In the genomic region with DNA sequence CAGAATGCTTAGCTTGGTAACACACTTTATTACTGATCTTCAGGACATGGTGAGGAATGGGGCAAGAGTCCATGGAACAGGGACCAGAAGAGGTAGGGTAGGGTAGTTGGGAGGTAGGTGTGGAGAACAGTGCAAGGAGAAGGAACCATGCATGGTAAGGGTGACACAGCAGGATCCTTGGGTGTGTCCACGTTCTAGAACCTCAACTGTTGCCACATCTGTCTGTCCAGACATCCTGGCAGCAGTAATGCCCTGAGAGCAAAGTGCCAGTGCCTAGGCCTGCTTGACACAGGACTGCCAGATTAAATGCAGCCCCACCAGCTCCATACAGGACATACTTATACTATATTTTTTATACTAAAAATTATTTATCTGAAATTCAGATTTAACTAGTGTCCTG, we compare ENCODE assay signal across 19 cellular contexts. TPM values are rescaled to one million over a fixed set of nuclear protein-coding genes. Genes with fewer than 3 reads are reported as not detected.
A peak's percentile ranks its signal among the peaks of the same experiment; 100 is the strongest.
DNase-seq lines count a peak whose midpoint lies in the region; ATAC-seq and TF ChIP-seq lines count a peak whose summit lies in the region.
"Had no signal": no experiment of that assay in that cellular context is flagged by ENCODE, and none has a peak within 500 bp of the region (broad histone marks: within the 10 kb centered on the region; RNA-seq: fewer than 3 reads in every experiment).

No MANE protein-coding gene starts in this region.

- TF ChIP-seq CTCF in HL-60 (IDR thresholded peaks at IDR 0.05; ENCODE audit: insufficient read depth, low read length) (no peak), epithelial cell of esophagus (IDR thresholded peaks at IDR 0.05; ENCODE audit: insufficient read depth, low read depth, low read length, missing control alignments) (no peak), sigmoid colon (IDR thresholded peaks at IDR 0.05) (no peak), Calu3 (IDR thresholded peaks at IDR 0.05; ENCODE audit: unreplicated experiment) (no peak)

- peaks cover 3% of the 10 kb centered on the region for H3K36me3 Mint-ChIP-seq in effector memory CD8-positive, alpha-beta T cell (ENCODE audit: insufficient read depth)
- H3K36me3 Mint-ChIP-seq in Calu3 (ENCODE audit: insufficient read depth, unreplicated experiment): peaks cover 7% of the 10 kb centered on the region

- no peak for ATAC-seq in effector memory CD8-positive, alpha-beta T cell (replicated peaks)
- ATAC-seq: A549; activated CD8-positive, alpha-beta T cell treated with anti-CD3 and anti-CD28 coated beads for 36 hours; PC-3 had no signal

- POLR2A ChIA-PET in HEK293T (lab: Yijun Ruan, JAX): no interaction called here

- intact Hi-C loops in sigmoid colon (cut with DNase I) (no loop called here), Calu3 (cut with micrococcal nuclease; ENCODE audit: unreplicated experiment) (no loop called here)

- no TSS peak for BruUV-seq in Calu3 (replicated peaks; lab: Mats Ljungman, UMichigan)

- no peaks in the 10 kb centered on the region for H3K27me3 Mint-ChIP-seq in effector memory CD8-positive, alpha-beta T cell
- H3K27me3 Mint-ChIP-seq in Calu3 (ENCODE audit: unreplicated experiment): no peaks in the 10 kb centered on the region
- H3K27me3 Mint-ChIP-seq: activated CD8-positive, alpha-beta T cell treated with anti-CD3 and anti-CD28 coated beads for 36 hours had no signal

- peaks cover 0 to 12% (median 6%) of the 10 kb centered on the region in 4 donors for H3K4me1 ChIP-seq in sigmoid colon
- H3K4me1 ChIP-seq: A549, neural progenitor cell had no signal

- H3K9me3 ChIP-seq in sigmoid colon: no peaks in the 10 kb centered on the region

- peaks cover 0 to 14% (median 0%) of the 10 kb centered on the region in 4 donors for H3K36me3 ChIP-seq in sigmoid colon
- H3K36me3 ChIP-seq: neural progenitor cell had no signal

- H3K4me1 Mint-ChIP-seq in effector memory CD8-positive, alpha-beta T cell (ENCODE audit: low read depth in 2 of 2): peaks cover 7 to 10% of the 10 kb centered on the region in 2 donors
- H3K4me1 Mint-ChIP-seq in Calu3 (ENCODE audit: low read depth, unreplicated experiment): no peaks in the 10 kb centered on the region
- H3K4me1 Mint-ChIP-seq: neural progenitor cell had no signal

- H3K4me3 ChIP-seq in HL-60 (replicated peaks; ENCODE audit: insufficient read depth, low read length) (no peak overlapping the region), epithelial cell of esophagus (ENCODE audit: low read length) (no peak overlapping the region), sigmoid colon (no peak overlapping the region)
- H3K4me3 ChIP-seq: A549, neural progenitor cell had no signal

- no peaks in the 10 kb centered on the region for H3K9me3 Mint-ChIP-seq in effector memory CD8-positive, alpha-beta T cell
- no peaks in the 10 kb centered on the region for H3K9me3 Mint-ChIP-seq in Calu3 (ENCODE audit: low read depth, unreplicated experiment)
- H3K9me3 Mint-ChIP-seq: activated CD8-positive, alpha-beta T cell treated with anti-CD3 and anti-CD28 coated beads for 36 hours had no signal

- TF ChIP-seq EP300 in sigmoid colon (IDR thresholded peaks at IDR 0.05): no peak

- CTCF ChIA-PET in HEK293T (lab: Yijun Ruan, JAX) (interaction anchor here (0.7 kb wide), 1 partner anchor 9 kb away, joined by 3 read pairs; no protein-coding TSS in a partner anchor), Calu3 (lab: Charles Lee) (no interaction called here)

- WGBS in sigmoid colon, 2 donors: 56 to 80% methylated on average over 1 of the region's 1 CpG

- DNase-seq in activated CD8-positive, alpha-beta memory T cell treated with anti-CD3 and anti-CD28 coated beads for 24 hours: peak; percentile 42
- DNase-seq in activated CD8-positive, alpha-beta memory T cell treated with anti-CD3 and anti-CD28 coated beads, Interleukin-2, amount 50 U/mL, for 4 hours: no peak
- peak; percentile 28 to 60 for DNase-seq in HL-60 (ENCODE audit: low read depth in 1 of 2, low spot score in 1 of 2)
- peak; percentile 53 for DNase-seq in epithelial cell of esophagus (ENCODE audit: low read depth)
- DNase-seq in sigmoid colon: peak; percentile 55
- no peak for DNase-seq in HEK293T (ENCODE audit: extremely low spot score)
- no peak for DNase-seq in effector memory CD8-positive, alpha-beta T cell
- DNase-seq in Calu3: no peak
- DNase-seq: activated CD4-positive, CD25-positive, alpha-beta regulatory T cell; activated CD8-positive, alpha-beta T cell treated with anti-CD3 and anti-CD28 coated beads for 36 hours; cortex of kidney; DMS79; NCI-H1417 treated with DMSO at 0.1 percent for 48 hours; NCI-H748 treated with DMSO at 0.1 percent for 48 hours; PC-3; T-helper 2 cell had no signal

- H3K27me3 ChIP-seq in HL-60 (ENCODE audit: insufficient read depth, poor library complexity, severe bottlenecking) (no peaks in the 10 kb centered on the region), sigmoid colon (no peaks in the 10 kb centered on the region)
- H3K27me3 ChIP-seq: neural progenitor cell had no signal

- no peak overlapping the region for H3K4me3 Mint-ChIP-seq in effector memory CD8-positive, alpha-beta T cell
- no peak overlapping the region for H3K4me3 Mint-ChIP-seq in Calu3 (ENCODE audit: low read depth, unreplicated experiment)
- H3K4me3 Mint-ChIP-seq: activated CD8-positive, alpha-beta T cell treated with anti-CD3 and anti-CD28 coated beads for 36 hours; neural progenitor cell had no signal

- H3K27ac ChIP-seq in HL-60 (replicated peaks): 0 out of 2 replicates have a peak overlapping the region, but pooled peaks have one; percentile 24
- H3K27ac ChIP-seq in sigmoid colon: no peak overlapping the region
- H3K27ac ChIP-seq: A549, C4-2B, neural progenitor cell had no signal

- no peak overlapping the region for H3K27ac Mint-ChIP-seq in effector memory CD8-positive, alpha-beta T cell
- H3K27ac Mint-ChIP-seq in Calu3 (ENCODE audit: unreplicated experiment): no peak overlapping the region
- H3K27ac Mint-ChIP-seq: activated CD8-positive, alpha-beta T cell treated with anti-CD3 and anti-CD28 coated beads for 36 hours; neural progenitor cell had no signal

- no peak for TF ChIP-seq POLR2A in sigmoid colon (IDR thresholded peaks at IDR 0.05)

TF ChIP-seq in HEK293T, 16 proteins besides CTCF, POLR2A, EP300 and RAD21:
- TF ChIP-seq SUZ12 (IDR thresholded peaks at IDR 0.05): no peak
- TF ChIP-seq SP1 (IDR thresholded peaks at IDR 0.05): no peak
- no peak for TF ChIP-seq FOXK2 (IDR thresholded peaks at IDR 0.05)
- no peak for TF ChIP-seq ZNF384 (IDR thresholded peaks at IDR 0.05)
- no peak for TF ChIP-seq FOXA1 (IDR thresholded peaks at IDR 0.05)
- TF ChIP-seq L3MBTL2 (conservative IDR thresholded peaks at IDR 0.05): no peak
- no peak for TF ChIP-seq LEF1 (IDR thresholded peaks at IDR 0.05; ENCODE audit: borderline replicate concordance)
- TF ChIP-seq ARNT (IDR thresholded peaks at IDR 0.05): no peak
- TF ChIP-seq CTBP1 (IDR thresholded peaks at IDR 0.05; ENCODE audit: borderline replicate concordance): no peak
- no peak for TF ChIP-seq TARDBP (IDR thresholded peaks at IDR 0.05)
TF ChIP-seq in HEK293T: peak in this region for 0.

RNA-seq across cellular contexts. Expression of a gene that starts 13.9 kb away (rescaled TPM):
- total RNA-seq in sigmoid colon (10 to 100 TPM; 32.3 to 67.0 (median 40.9) TPM), Calu3 (2022) (40.9 and 42.9 TPM in 2 replicates)
- polyA plus RNA-seq in sigmoid colon: 10 to 100 TPM; 23.6 to 40.9 (median 27.6) TPM

Comparison
In these comparisons a context has a peak if more than half of its experiments do, and no peak if none do; other contexts are left out.
1. DNase-seq: peak in activated CD8-positive, alpha-beta memory T cell treated with anti-CD3 and anti-CD28 coated beads for 24 hours (single experiment), HL-60 (2 of 2), epithelial cell of esophagus (single experiment) and sigmoid colon (single experiment); none in activated CD8-positive, alpha-beta memory T cell treated with anti-CD3 and anti-CD28 coated beads, Interleukin-2, amount 50 U/mL, for 4 hours (single experiment), HEK293T (single experiment), effector memory CD8-positive, alpha-beta T cell (0 of 3) and Calu3 (single experiment).